Comparison of ENCODE assay signal across 7 cellular contexts in the genomic region with DNA sequence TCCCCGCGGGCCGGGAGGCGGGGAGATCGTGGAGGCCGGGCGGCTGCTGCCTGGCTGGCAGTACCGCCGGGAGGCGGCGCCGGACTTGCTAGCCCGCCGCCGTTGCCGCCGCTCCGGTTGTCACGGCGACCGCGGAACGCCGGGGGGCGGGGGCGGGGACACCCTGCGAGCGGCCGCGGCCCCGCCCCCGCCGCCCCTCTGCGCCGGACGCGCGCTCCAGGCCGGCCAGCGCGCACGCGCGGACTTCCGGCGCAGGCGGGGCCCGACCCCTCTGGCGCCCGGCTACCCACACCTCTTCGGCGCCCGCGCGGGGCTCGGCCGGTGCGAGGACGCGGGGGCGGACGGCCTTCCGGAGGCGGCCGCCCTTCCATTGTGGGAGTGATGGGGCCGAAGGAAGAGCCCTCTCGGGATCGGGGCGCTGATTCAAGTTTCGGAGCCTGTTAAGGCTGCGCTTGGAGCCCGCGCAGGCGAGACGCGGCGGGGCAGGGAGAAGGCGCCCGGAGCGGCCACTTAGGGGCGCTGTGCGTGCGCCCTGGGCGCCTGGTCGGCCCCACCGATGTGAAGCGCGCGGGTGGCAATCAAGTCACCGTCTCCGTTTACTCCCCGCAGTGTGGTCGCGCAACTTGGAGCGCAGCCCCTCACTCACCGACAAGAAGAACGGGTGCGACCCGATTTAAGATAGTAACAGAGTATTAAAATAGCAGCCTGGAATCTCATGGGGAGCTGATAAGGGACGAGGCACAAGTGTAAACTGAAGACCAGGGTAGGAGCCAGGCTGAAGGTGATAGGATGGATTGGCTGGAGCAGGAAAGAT. TPM values are rescaled to one million over a fixed set of nuclear protein-coding genes. Genes with fewer than 3 reads are reported as not detected.
DNase-seq lines count a peak whose midpoint lies in the region; ATAC-seq, FAIRE-seq and TF ChIP-seq lines count a peak whose summit lies in the region.

No MANE protein-coding gene starts in this region.

- peak; percentile 84 for DNase-seq in GM18507 (ENCODE audit: extremely low spot score, insufficient read length, low read depth)
- DNase-seq in NCI-H1930 (lab: John Stamatoyannopoulos, UW), result peak; percentile 85 to 92
- peak; percentile 84 for DNase-seq in T-helper 9 cell
- peak; percentile 95 for DNase-seq in astrocyte of the spinal cord (ENCODE audit: low read depth, low spot score)
- DNase-seq in hypothalamus (lab: John Stamatoyannopoulos, UW), result peak; percentile 46 to 97 (median 91)
- DNase-seq in sciatic nerve (ENCODE audit: low spot score), result peak; percentile 95

- intact Hi-C loops in sciatic nerve (cut with DNase I), result no loop called here

- in situ Hi-C loops in astrocyte of the spinal cord (cut with HindIII; ENCODE audit: low sequenced_read_pairs), result no loop called here

- peak; percentile 80 for FAIRE-seq in GM18507 (lab: Jason Lieb, UNC)

- ATAC-seq in HG02973 (IDR thresholded peaks at IDR 0.05; ENCODE audit: unreplicated experiment) (peak; percentile 76), sciatic nerve (peak; percentile 96)

- peak; percentile 83 for TF ChIP-seq CTCF in astrocyte of the spinal cord (IDR thresholded peaks at IDR 0.05; ENCODE audit: low read depth, low read length)

- peak overlapping the region; percentile 52 for H3K4me3 ChIP-seq in astrocyte of the spinal cord (ENCODE audit: low read depth, low read length)

RNA-seq across cellular contexts. Expression of a gene that starts 0.4 kb away (rescaled TPM):
- 29.9 TPM for total RNA-seq in sciatic nerve

Comparison
In these comparisons a context has a peak if more than half of its experiments do, and no peak if none do; other contexts are left out.
1. Peak in every context shown above with its lines: DNase-seq, ATAC-seq and H3K4me3 ChIP-seq.